ENCODE assay signal across 1 cellular context in genomic region chr18:21069468-21069867, GRCh38.
TF ChIP-seq lines count a peak whose summit lies in the region.

No MANE protein-coding gene starts in this region.

TF ChIP-seq in GM12878, 131 proteins besides CTCF, POLR2A, EP300 and RAD21 (continued from another document):
- TF ChIP-seq E2F4 (IDR thresholded peaks at IDR 0.05; ENCODE audit: low read depth, low read length) (no peak), SP1 (IDR thresholded peaks at IDR 0.05; ENCODE audit: low read depth, low read length) (no peak), E4F1 (IDR thresholded peaks at IDR 0.05; ENCODE audit: borderline replicate concordance, partially characterized antibody) (no peak), MXI1 (IDR thresholded peaks at IDR 0.05; ENCODE audit: low read depth, low read length) (no peak), WRNIP1 (IDR thresholded peaks at IDR 0.05; ENCODE audit: borderline replicate concordance, low read depth, low read length) (no peak), GATAD2B (conservative IDR thresholded peaks at IDR 0.05; ENCODE audit: low read depth) (no peak), TBL1XR1 (IDR thresholded peaks at IDR 0.05; ENCODE audit: low read depth, low read length) (no peak), ATF7 (IDR thresholded peaks at IDR 0.05; ENCODE audit: low read depth) (no peak), ZBTB33 (IDR thresholded peaks at IDR 0.05) (no peak), SMAD1 (IDR thresholded peaks at IDR 0.05; ENCODE audit: low read depth, partially characterized antibody) (no peak), CBFB (IDR thresholded peaks at IDR 0.05; ENCODE audit: low read depth) (no peak), SREBF2 (IDR thresholded peaks at IDR 0.05; ENCODE audit: low read length) (no peak)
